In the genomic region with DNA sequence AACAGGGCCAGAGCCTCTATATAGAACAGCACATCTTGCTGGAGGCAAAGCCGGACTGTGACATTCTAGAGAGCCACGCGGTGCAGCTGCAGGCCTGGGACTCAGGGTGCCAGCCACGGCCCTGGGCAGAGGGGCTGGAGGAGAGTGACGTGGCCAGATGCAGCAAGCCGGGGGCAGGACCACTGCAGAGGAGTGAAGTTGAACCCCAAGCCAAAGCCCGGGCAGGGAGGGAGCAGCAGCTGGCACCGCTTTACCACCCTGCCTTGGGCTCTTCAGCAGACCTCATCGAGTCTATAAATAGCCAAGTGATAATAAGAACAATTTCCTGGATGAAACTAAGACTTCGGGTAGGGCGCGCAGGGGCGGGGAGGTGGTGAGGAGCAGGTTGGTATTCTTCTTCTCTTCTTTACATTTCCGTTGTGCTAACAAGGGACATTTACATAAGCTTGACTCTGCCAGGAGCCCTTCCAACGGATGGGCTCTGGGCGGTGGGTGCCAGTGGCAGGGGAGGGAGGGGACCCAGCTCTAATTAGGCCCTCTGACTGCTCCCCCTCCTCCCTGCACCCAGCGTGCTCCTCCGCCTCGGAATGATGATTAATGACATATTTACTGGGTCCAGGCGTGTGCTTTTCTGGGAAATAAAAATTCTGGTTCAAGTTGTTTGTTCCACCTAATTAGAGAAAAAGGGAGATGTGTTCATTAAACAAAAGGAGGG, we compare ENCODE assay signal across 8 cellular contexts.
A peak's percentile ranks its signal among the peaks of the same experiment; 100 is the strongest.
DNase-seq lines count a peak whose midpoint lies in the region; ATAC-seq lines count a peak whose summit lies in the region.

No MANE protein-coding gene starts in this region.

- H3K27me3 ChIP-seq in thymus (ENCODE audit: control insufficient read depth, insufficient read depth): no peaks in the 10 kb centered on the region

- H3K9me3 ChIP-seq in thymus (ENCODE audit: control insufficient read depth): no peaks in the 10 kb centered on the region

- 24% methylated on average over 20 of the region's 20 CpGs for WGBS in thymus

- peak; percentile 84 for ATAC-seq in HG02678 (IDR thresholded peaks at IDR 0.05; ENCODE audit: unreplicated experiment)

- DNase-seq in NOMO-1 (lab: John Stamatoyannopoulos, UW; ENCODE audit: unreplicated experiment in 2 of 2): peak; percentile 30
- DNase-seq in NOMO-1 treated with dmso at 0.1 percent for 144 hours (lab: John Stamatoyannopoulos, UW; ENCODE audit: unreplicated experiment): no peak
- DNase-seq in NCI-H1694 treated with DMSO at 0.1 percent for 48 hours (lab: John Stamatoyannopoulos, UW): peak; percentile 58
- peak in 19 of 61 donors; percentile 15 to 72 (median 38) for DNase-seq in caudate nucleus (lab: John Stamatoyannopoulos, UW)
- no peak for DNase-seq in activated CD4-positive, CD25-positive, alpha-beta regulatory T cell treated with anti-CD3 and anti-CD28 coated beads, Interleukin-2, amount 50 U/mL, for 72 hours
- DNase-seq in NCI-H748 treated with DMSO at 0.1 percent for 48 hours (lab: John Stamatoyannopoulos, UW): no peak

- no peak overlapping the region for H3K4me3 ChIP-seq in thymus (ENCODE audit: low read length)

- H3K36me3 ChIP-seq in thymus (ENCODE audit: control insufficient read depth, insufficient read depth): no peaks in the 10 kb centered on the region

- H3K4me1 ChIP-seq in thymus (ENCODE audit: control insufficient read depth, insufficient read depth, low read length): no peaks in the 10 kb centered on the region

- H3K27ac ChIP-seq in caudate nucleus (ENCODE audit: low read depth, low read length) (peak overlapping the region; percentile 61), thymus (ENCODE audit: low read depth) (peak overlapping the region; percentile 31)

Comparison
In these comparisons a context has a peak if more than half of its experiments do, and no peak if none do; other contexts are left out.
1. DNase-seq: peak in NOMO-1 (2 of 2) and NCI-H1694 treated with DMSO at 0.1 percent for 48 hours (single experiment); none in NOMO-1 treated with dmso at 0.1 percent for 144 hours (single experiment), activated CD4-positive, CD25-positive, alpha-beta regulatory T cell treated with anti-CD3 and anti-CD28 coated beads, Interleukin-2, amount 50 U/mL, for 72 hours (single experiment) and NCI-H748 treated with DMSO at 0.1 percent for 48 hours (single experiment).